Comparison of ENCODE assay signal across 14 cellular contexts in the genomic region with DNA sequence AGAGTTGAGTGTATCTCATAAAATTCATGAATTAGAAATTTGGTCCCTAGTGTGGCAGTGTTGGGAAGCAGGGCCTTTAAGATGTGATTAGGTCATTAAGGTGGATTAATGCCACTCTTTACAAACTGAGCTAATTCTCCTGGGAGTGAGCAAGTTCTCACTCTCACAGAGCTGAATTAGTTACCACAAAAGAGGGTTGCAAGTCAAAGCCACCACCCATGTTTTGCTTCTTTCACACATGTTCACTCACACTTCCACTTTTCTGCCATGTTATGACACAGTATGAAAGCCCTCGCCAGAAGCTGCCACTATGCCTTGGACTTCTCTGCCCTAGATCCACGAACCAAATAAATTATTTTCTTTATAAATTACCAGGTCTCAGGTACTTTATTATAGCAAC.
DNase-seq lines count a peak whose midpoint lies in the region; ATAC-seq lines count a peak whose summit lies in the region.
"Had no signal": no experiment of that assay in that cellular context is flagged by ENCODE, and none has a peak within 500 bp of the region (broad histone marks: within the 10 kb centered on the region; RNA-seq: fewer than 3 reads in every experiment).

No MANE protein-coding gene starts in this region.

- peak; percentile 98 for ATAC-seq in HG02610 (IDR thresholded peaks at IDR 0.05; ENCODE audit: unreplicated experiment)
- ATAC-seq in HG03342 (IDR thresholded peaks at IDR 0.05; ENCODE audit: unreplicated experiment), result peak; percentile 95
- ATAC-seq: Right ventricle myocardium inferior had no signal

- DNase-seq in SKM-1 treated with dmso at 0.1 percent for 144 hours (lab: John Stamatoyannopoulos, UW; ENCODE audit: unreplicated experiment), result peak; percentile 5
- DNase-seq in SKM-1 (lab: John Stamatoyannopoulos, UW; ENCODE audit: unreplicated experiment), result no peak
- DNase-seq in NCI-H1436 treated with DMSO at 0.1 percent for 48 hours (lab: John Stamatoyannopoulos, UW), result no peak
- no peak for DNase-seq in activated CD8-positive, alpha-beta memory T cell treated with anti-CD3 and anti-CD28 coated beads, Interleukin-2, amount 50 U/mL, for 48 hours
- DNase-seq in LoVo (ENCODE audit: low spot score), result no peak
- no peak for DNase-seq in medulla oblongata (ENCODE audit: extremely low spot score)
- DNase-seq: hippocampal formation, IMR-90, mesendoderm, trophoblast cell, WERI-Rb-1 had no signal
